17 cellular contexts compared by ENCODE assay signal in genomic region chr17:64340557-64340956, GRCh38. TPM values are rescaled to one million over a fixed set of nuclear protein-coding genes. Genes with fewer than 3 reads are reported as not detected.
DNase-seq lines count a peak whose midpoint lies in the region; ATAC-seq and TF ChIP-seq lines count a peak whose summit lies in the region.
"Had no signal": no experiment of that assay in that cellular context is flagged by ENCODE, and none has a peak within 500 bp of the region (broad histone marks: within the 10 kb centered on the region; RNA-seq: fewer than 3 reads in every experiment).

No MANE protein-coding gene starts in this region.

- H3K27ac ChIP-seq in upper lobe of right lung = peak overlapping the region; percentile 65
- H3K27ac ChIP-seq: C4-2B, PC-9 had no signal

- no peaks in the 10 kb centered on the region for H3K9me3 Mint-ChIP-seq in activated T-cell treated with anti-CD3 and anti-CD28 coated beads, Interleukin-2, amount 50 U/mL, for 24 hours
- H3K9me3 Mint-ChIP-seq in dendritic cell treated with granulocyte-macrophage colony-stimulating factor and Interleukin-4, amounts not matched to agents 40 ng/mL and 50 ng/mL, for 4 days = no peaks in the 10 kb centered on the region
- H3K9me3 Mint-ChIP-seq in memory B cell = no peaks in the 10 kb centered on the region
- H3K9me3 Mint-ChIP-seq: IgD-negative memory B cell had no signal

- TF ChIP-seq CTCF in upper lobe of right lung (IDR thresholded peaks at IDR 0.05) = no peak

- H3K27me3 Mint-ChIP-seq in activated T-cell treated with anti-CD3 and anti-CD28 coated beads, Interleukin-2, amount 50 U/mL, for 24 hours = no peaks in the 10 kb centered on the region
- H3K27me3 Mint-ChIP-seq in dendritic cell treated with granulocyte-macrophage colony-stimulating factor and Interleukin-4, amounts not matched to agents 40 ng/mL and 50 ng/mL, for 4 days = no peaks in the 10 kb centered on the region
- H3K27me3 Mint-ChIP-seq in memory B cell = no peaks in the 10 kb centered on the region
- H3K27me3 Mint-ChIP-seq: IgD-negative memory B cell had no signal

- peak overlapping the region; percentile 1 for H3K27ac Mint-ChIP-seq in activated T-cell treated with anti-CD3 and anti-CD28 coated beads, Interleukin-2, amount 50 U/mL, for 24 hours
- H3K27ac Mint-ChIP-seq in dendritic cell treated with granulocyte-macrophage colony-stimulating factor and Interleukin-4, amounts not matched to agents 40 ng/mL and 50 ng/mL, for 4 days = peak overlapping the region; percentile 93
- peak overlapping the region; percentile 63 for H3K27ac Mint-ChIP-seq in memory B cell

- H3K4me3 ChIP-seq in upper lobe of right lung = no peak overlapping the region
- H3K4me3 ChIP-seq: PC-9 had no signal

- H3K36me3 ChIP-seq in upper lobe of right lung = peaks cover 4% of the 10 kb centered on the region

- H3K9me3 ChIP-seq in upper lobe of right lung = no peaks in the 10 kb centered on the region

- DNase-seq in activated T-cell treated with anti-CD3 and anti-CD28 coated beads, Interleukin-2, amount 50 U/mL, for 24 hours = no peak
- DNase-seq in activated T-cell treated with anti-CD3 and anti-CD28 coated beads, Interleukin-2, amount 50 U/mL, for 48 hours = no peak
- DNase-seq in memory B cell (ENCODE audit: low spot score in 2 of 2) (no peak), upper lobe of right lung (no peak), NCI-H345 (lab: John Stamatoyannopoulos, UW) (no peak), NCI-H2029 treated with DMSO at 0.1 percent for 48 hours (lab: John Stamatoyannopoulos, UW) (no peak)
- DNase-seq: DMS53; H7; NCI-H1436; NCI-H69; NK-92 treated with Interleukin-12 subunit alpha and Interleukin-12 subunit beta, amount 100 ng/mL, for 24 hours; PC-9 had no signal

- H3K4me1 Mint-ChIP-seq in activated T-cell treated with anti-CD3 and anti-CD28 coated beads, Interleukin-2, amount 50 U/mL, for 24 hours (ENCODE audit: low read depth) = peaks cover 17% of the 10 kb centered on the region
- peaks cover 85% of the 10 kb centered on the region for H3K4me1 Mint-ChIP-seq in dendritic cell treated with granulocyte-macrophage colony-stimulating factor and Interleukin-4, amounts not matched to agents 40 ng/mL and 50 ng/mL, for 4 days (ENCODE audit: low read depth)
- H3K4me1 Mint-ChIP-seq in memory B cell = no peaks in the 10 kb centered on the region

- H3K36me3 Mint-ChIP-seq in activated T-cell treated with anti-CD3 and anti-CD28 coated beads, Interleukin-2, amount 50 U/mL, for 24 hours (ENCODE audit: low read depth) = peaks cover 8% of the 10 kb centered on the region
- peaks cover 72% of the 10 kb centered on the region for H3K36me3 Mint-ChIP-seq in dendritic cell treated with granulocyte-macrophage colony-stimulating factor and Interleukin-4, amounts not matched to agents 40 ng/mL and 50 ng/mL, for 4 days (ENCODE audit: low read depth)
- H3K36me3 Mint-ChIP-seq in memory B cell = peaks cover 24% of the 10 kb centered on the region

- ATAC-seq in memory B cell (ENCODE audit: low read depth) (no peak), upper lobe of right lung (no peak), HG02763 (IDR thresholded peaks at IDR 0.05; ENCODE audit: unreplicated experiment) (no peak)

- intact Hi-C loops in dendritic cell treated with granulocyte-macrophage colony-stimulating factor and Interleukin-4, amounts not matched to agents 40 ng/mL and 50 ng/mL, for 4 days (cut with micrococcal nuclease) = no loop called here
- intact Hi-C loops in upper lobe of right lung (cut with DNase I) = no loop called here

- no peaks in the 10 kb centered on the region for H3K27me3 ChIP-seq in upper lobe of right lung

- H3K4me1 ChIP-seq in upper lobe of right lung = peaks cover 78% of the 10 kb centered on the region

- H3K4me3 Mint-ChIP-seq in activated T-cell treated with anti-CD3 and anti-CD28 coated beads, Interleukin-2, amount 50 U/mL, for 24 hours = no peak overlapping the region
- H3K4me3 Mint-ChIP-seq in dendritic cell treated with granulocyte-macrophage colony-stimulating factor and Interleukin-4, amounts not matched to agents 40 ng/mL and 50 ng/mL, for 4 days = no peak overlapping the region
- no peak overlapping the region for H3K4me3 Mint-ChIP-seq in memory B cell
- H3K4me3 Mint-ChIP-seq: IgD-negative memory B cell had no signal

RNA-seq across cellular contexts. Expression of gene PECAM1, which starts 50.1 kb away (rescaled TPM):
- 631 TPM for total RNA-seq in upper lobe of right lung
- total RNA-seq: A172 had no signal

Comparison
In these comparisons a context has a peak if more than half of its experiments do, and no peak if none do; other contexts are left out.
1. H3K27ac Mint-ChIP-seq: peak in every context shown above with its lines; median percentile 93 in dendritic cell treated with granulocyte-macrophage colony-stimulating factor and Interleukin-4, amounts not matched to agents 40 ng/mL and 50 ng/mL, for 4 days; 63 in memory B cell; 1 in activated T-cell treated with anti-CD3 and anti-CD28 coated beads, Interleukin-2, amount 50 U/mL, for 24 hours.